10 cellular contexts compared by ENCODE assay signal in genomic region chr13:60583911-60584753, GRCh38.
DNase-seq lines count a peak whose midpoint lies in the region; ATAC-seq, FAIRE-seq and TF ChIP-seq lines count a peak whose summit lies in the region.
"Had no signal": no experiment of that assay in that cellular context is flagged by ENCODE, and none has a peak within 500 bp of the region (broad histone marks: within the 10 kb centered on the region; RNA-seq: fewer than 3 reads in every experiment).

No MANE protein-coding gene starts in this region.

- CTCF ChIA-PET in AG04449 (lab: Yijun Ruan, JAX) (no interaction called here), RWPE1 (lab: Yijun Ruan, JAX) (no interaction called here)
- CTCF ChIA-PET in CD4-positive, alpha-beta T cell (lab: Charles Lee), result no interaction called here

- H3K27me3 ChIP-seq in CD4-positive, alpha-beta T cell (ENCODE audit: control insufficient read depth, insufficient read depth, low read length), result no peaks in the 10 kb centered on the region
- H3K27me3 ChIP-seq: pancreas had no signal

- H3K27ac Mint-ChIP-seq in CD4-positive, alpha-beta T cell, result no peak overlapping the region
- H3K27ac Mint-ChIP-seq: T-cell had no signal

- DNase-seq in AG04449 (ENCODE audit: low read depth, low spot score) (peak; percentile 4), HCEC 1CT (peak; percentile 74), iris pigment epithelial cell (ENCODE audit: low read depth) (peak; percentile 88), NCI-H1694 (lab: John Stamatoyannopoulos, UW) (no peak), RWPE1 (ENCODE audit: low spot score) (no peak), D721Med (ENCODE audit: insufficient read length, low spot score) (no peak)
- peak; percentile 26 to 32 for DNase-seq in activated T-cell treated with anti-CD3 and anti-CD28 coated beads, Interleukin-2, amount 50 U/mL, for 48 hours
- no peak for DNase-seq in CD4-positive, alpha-beta T cell
- DNase-seq: pancreas, T-cell had no signal

- peaks cover 6% of the 10 kb centered on the region for H3K9me3 Mint-ChIP-seq in CD4-positive, alpha-beta T cell
- H3K9me3 Mint-ChIP-seq: T-cell had no signal

- FAIRE-seq in D721Med (lab: Jason Lieb, UNC), result no peak
- FAIRE-seq: pancreas had no signal

- POLR2A ChIA-PET in AG04449 (lab: Yijun Ruan, JAX) (no interaction called here), RWPE1 (lab: Yijun Ruan, JAX; ENCODE audit: low non-redundant PET) (no interaction called here)
- POLR2A ChIA-PET in CD4-positive, alpha-beta T cell (lab: Charles Lee), result no interaction called here

- no peak overlapping the region for H3K4me3 Mint-ChIP-seq in CD4-positive, alpha-beta T cell
- H3K4me3 Mint-ChIP-seq: T-cell had no signal

- H3K27ac ChIP-seq in CD4-positive, alpha-beta T cell (ENCODE audit: low read depth, low read length), result no peak overlapping the region
- H3K27ac ChIP-seq in RWPE1, result no peak overlapping the region
- H3K27ac ChIP-seq: pancreas had no signal

- H3K27me3 Mint-ChIP-seq in CD4-positive, alpha-beta T cell, result peaks cover 5% of the 10 kb centered on the region

- TF ChIP-seq CTCF in AG04449 (IDR thresholded peaks at IDR 0.05; ENCODE audit: insufficient read depth, low read length, missing control alignments) (no peak), RWPE1 (conservative IDR thresholded peaks at IDR 0.05; ENCODE audit: low read depth) (no peak), D721Med (IDR thresholded peaks at IDR 0.05; ENCODE audit: insufficient read depth, missing control alignments) (no peak)
- no peak for TF ChIP-seq CTCF in CD4-positive, alpha-beta T cell (IDR thresholded peaks at IDR 0.05)

- no peaks in the 10 kb centered on the region for H3K36me3 Mint-ChIP-seq in CD4-positive, alpha-beta T cell (ENCODE audit: low read depth)
- H3K36me3 Mint-ChIP-seq: T-cell had no signal

- intact Hi-C loops in CD4-positive, alpha-beta T cell (cut with DNase I, micrococcal nuclease), result no loop called here

- no peaks in the 10 kb centered on the region for H3K4me1 Mint-ChIP-seq in CD4-positive, alpha-beta T cell (ENCODE audit: low read depth)
- H3K4me1 Mint-ChIP-seq: T-cell had no signal

- no peaks in the 10 kb centered on the region for H3K9me3 ChIP-seq in CD4-positive, alpha-beta T cell (ENCODE audit: control insufficient read depth, low read length)
- H3K9me3 ChIP-seq: pancreas had no signal

- ATAC-seq in CD4-positive, alpha-beta T cell (ENCODE audit: poor library complexity), result no peak
- ATAC-seq: T-cell had no signal

- H3K4me3 ChIP-seq in AG04449 (ENCODE audit: low read depth, low read length), result no peak overlapping the region
- H3K4me3 ChIP-seq: pancreas had no signal

Comparison
In these comparisons a context has a peak if more than half of its experiments do, and no peak if none do; other contexts are left out.
1. DNase-seq: peak in AG04449 (single experiment), HCEC 1CT (single experiment), activated T-cell treated with anti-CD3 and anti-CD28 coated beads, Interleukin-2, amount 50 U/mL, for 48 hours (2 of 2) and iris pigment epithelial cell (single experiment); none in NCI-H1694 (single experiment), CD4-positive, alpha-beta T cell (0 of 10), RWPE1 (single experiment) and D721Med (single experiment).